Comparison of ENCODE assay signal across 34 cellular contexts in genomic region chr17:45697076-45697475, GRCh38.
"Had no signal": no experiment of that assay in that cellular context is flagged by ENCODE, and none has a peak within 500 bp of the region (broad histone marks: within the 10 kb centered on the region; RNA-seq: fewer than 3 reads in every experiment).

No MANE protein-coding gene starts in this region.

- H3K4me3 ChIP-seq: MG63 had no signal

- H3K36me3 ChIP-seq: MG63 had no signal

- H3K9me3 ChIP-seq: MG63 had no signal

- DNase-seq: Karpas-422, Kasumi-1, MG63, MM.1S, MV-4-11, NCI-H1048, NCI-H1092, NCI-H1092 treated with DMSO at 0.1 percent for 48 hours, NCI-H1105, NCI-H1105 treated with DMSO at 0.1 percent for 48 hours, NCI-H1417, NCI-H1417 treated with DMSO at 0.1 percent for 48 hours, NCI-H1436, NCI-H1436 treated with DMSO at 0.1 percent for 48 hours, NCI-H146, NCI-H1694, NCI-H1694 treated with DMSO at 0.1 percent for 48 hours, NCI-H187, NCI-H187 treated with DMSO at 0.1 percent for 48 hours, NCI-H1930, NCI-H2029, NCI-H2029 treated with DMSO at 0.1 percent for 48 hours, NCI-H2081, NCI-H2081 treated with DMSO at 0.1 percent for 48 hours, NCI-H2107, NCI-H2171, NCI-H2171 treated with DMSO at 0.1 percent for 48 hours, NCI-H2227 treated with DMSO at 0.1 percent for 48 hours, NCI-H226, NCI-H345, NCI-H446, NCI-H446 treated with DMSO at 0.1 percent for 48 hours, NCI-H510A, NCI-H510A treated with DMSO at 0.1 percent for 48 hours had no signal
